1 cellular context compared by ENCODE assay signal in the genomic region with DNA sequence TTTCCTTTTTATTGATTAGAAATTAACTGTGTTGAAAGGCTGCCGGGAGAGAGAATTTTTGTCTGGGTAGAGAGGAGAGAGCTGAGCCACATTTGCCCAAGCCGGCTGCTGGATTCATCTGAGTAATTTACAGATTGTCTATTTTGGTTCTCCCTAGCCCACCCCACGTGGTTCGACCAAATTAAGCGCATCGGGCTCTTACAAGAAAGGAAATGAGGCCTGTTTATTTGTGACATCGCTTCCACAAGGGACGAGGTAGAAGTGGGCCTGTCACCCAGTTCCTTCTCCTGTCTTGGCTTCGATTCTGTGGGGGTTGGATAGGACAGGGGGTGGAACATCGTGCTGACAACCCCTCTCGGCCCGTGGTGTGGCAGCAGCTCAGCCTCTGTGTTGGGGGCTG.
TF ChIP-seq lines count a peak whose summit lies in the region.

No MANE protein-coding gene starts in this region.

TF ChIP-seq in GM12878, 131 proteins besides CTCF, POLR2A, EP300 and RAD21 (continued from another document and continues in another):
- TF ChIP-seq IRF5 (IDR thresholded peaks at IDR 0.05; ENCODE audit: borderline replicate concordance) (no peak), RUNX3 (IDR thresholded peaks at IDR 0.05; ENCODE audit: low read length) (no peak; the same call in 1 of the 2 replicates), SP1 (IDR thresholded peaks at IDR 0.05; ENCODE audit: low read depth, low read length) (peak; percentile 6), MYB (IDR thresholded peaks at IDR 0.05; ENCODE audit: borderline replicate concordance, low read depth, low read length) (no peak), SMARCA5 (IDR thresholded peaks at IDR 0.05) (0 out of 2 replicates have a peak, but pooled peaks have one; percentile 69), NKRF (conservative IDR thresholded peaks at IDR 0.05) (no peak), CEBPZ (IDR thresholded peaks at IDR 0.05; ENCODE audit: low read depth, low read length) (no peak), POLR2AphosphoS5 (IDR thresholded peaks at IDR 0.05; ENCODE audit: low read length) (peak; percentile 76; the same call in 1 of the 2 replicates), EGR1 (IDR thresholded peaks at IDR 0.05; ENCODE audit: borderline replicate concordance in 1 of 2, low read depth in 2 of 2, low read length in 2 of 2) (no peak), POU2F2 (IDR thresholded peaks at IDR 0.05; ENCODE audit: borderline replicate concordance, low read depth, low read length) (peak; percentile 45; the same call in 1 of the 3 replicates), IRF4 (IDR thresholded peaks at IDR 0.05; ENCODE audit: low read depth, low read length) (no peak), MEF2A (IDR thresholded peaks at IDR 0.05; ENCODE audit: insufficient read depth, low read depth, low read length) (peak; percentile 63; the same call in 1 of the 2 replicates), NRF1 (conservative IDR thresholded peaks at IDR 0.05; ENCODE audit: low read depth, low read length) (no peak), SMAD5 (IDR thresholded peaks at IDR 0.05; ENCODE audit: low read depth) (no peak; the same call in 1 of the 2 replicates), MTA3 (IDR thresholded peaks at IDR 0.05; ENCODE audit: borderline replicate concordance, low read length) (peak; percentile 21; the same call in 1 of the 2 replicates), HDGF (IDR thresholded peaks at IDR 0.05) (no peak), JUND (IDR thresholded peaks at IDR 0.05; ENCODE audit: low read depth, low read length) (no peak), TAF1 (IDR thresholded peaks at IDR 0.05; ENCODE audit: borderline replicate concordance, low read depth, low read length) (peak; percentile 50; the same call in 1 of the 2 replicates), EZH2 (IDR thresholded peaks at IDR 0.05; ENCODE audit: borderline replicate concordance, control insufficient read depth, low read depth, low read length) (no peak)
- TF ChIP-seq, protein P1, sequence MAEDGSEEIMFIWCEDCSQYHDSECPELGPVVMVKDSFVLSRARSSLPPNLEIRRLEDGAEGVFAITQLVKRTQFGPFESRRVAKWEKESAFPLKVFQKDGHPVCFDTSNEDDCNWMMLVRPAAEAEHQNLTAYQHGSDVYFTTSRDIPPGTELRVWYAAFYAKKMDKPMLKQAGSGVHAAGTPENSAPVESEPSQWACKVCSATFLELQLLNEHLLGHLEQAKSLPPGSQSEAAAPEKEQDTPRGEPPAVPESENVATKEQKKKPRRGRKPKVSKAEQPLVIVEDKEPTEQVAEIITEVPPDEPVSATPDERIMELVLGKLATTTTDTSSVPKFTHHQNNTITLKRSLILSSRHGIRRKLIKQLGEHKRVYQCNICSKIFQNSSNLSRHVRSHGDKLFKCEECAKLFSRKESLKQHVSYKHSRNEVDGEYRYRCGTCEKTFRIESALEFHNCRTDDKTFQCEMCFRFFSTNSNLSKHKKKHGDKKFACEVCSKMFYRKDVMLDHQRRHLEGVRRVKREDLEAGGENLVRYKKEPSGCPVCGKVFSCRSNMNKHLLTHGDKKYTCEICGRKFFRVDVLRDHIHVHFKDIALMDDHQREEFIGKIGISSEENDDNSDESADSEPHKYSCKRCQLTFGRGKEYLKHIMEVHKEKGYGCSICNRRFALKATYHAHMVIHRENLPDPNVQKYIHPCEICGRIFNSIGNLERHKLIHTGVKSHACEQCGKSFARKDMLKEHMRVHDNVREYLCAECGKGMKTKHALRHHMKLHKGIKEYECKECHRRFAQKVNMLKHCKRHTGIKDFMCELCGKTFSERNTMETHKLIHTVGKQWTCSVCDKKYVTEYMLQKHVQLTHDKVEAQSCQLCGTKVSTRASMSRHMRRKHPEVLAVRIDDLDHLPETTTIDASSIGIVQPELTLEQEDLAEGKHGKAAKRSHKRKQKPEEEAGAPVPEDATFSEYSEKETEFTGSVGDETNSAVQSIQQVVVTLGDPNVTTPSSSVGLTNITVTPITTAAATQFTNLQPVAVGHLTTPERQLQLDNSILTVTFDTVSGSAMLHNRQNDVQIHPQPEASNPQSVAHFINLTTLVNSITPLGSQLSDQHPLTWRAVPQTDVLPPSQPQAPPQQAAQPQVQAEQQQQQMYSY (CRISPR knock-in tag; IDR thresholded peaks at IDR 0.05) = no peak
- TF ChIP-seq, protein P2, sequence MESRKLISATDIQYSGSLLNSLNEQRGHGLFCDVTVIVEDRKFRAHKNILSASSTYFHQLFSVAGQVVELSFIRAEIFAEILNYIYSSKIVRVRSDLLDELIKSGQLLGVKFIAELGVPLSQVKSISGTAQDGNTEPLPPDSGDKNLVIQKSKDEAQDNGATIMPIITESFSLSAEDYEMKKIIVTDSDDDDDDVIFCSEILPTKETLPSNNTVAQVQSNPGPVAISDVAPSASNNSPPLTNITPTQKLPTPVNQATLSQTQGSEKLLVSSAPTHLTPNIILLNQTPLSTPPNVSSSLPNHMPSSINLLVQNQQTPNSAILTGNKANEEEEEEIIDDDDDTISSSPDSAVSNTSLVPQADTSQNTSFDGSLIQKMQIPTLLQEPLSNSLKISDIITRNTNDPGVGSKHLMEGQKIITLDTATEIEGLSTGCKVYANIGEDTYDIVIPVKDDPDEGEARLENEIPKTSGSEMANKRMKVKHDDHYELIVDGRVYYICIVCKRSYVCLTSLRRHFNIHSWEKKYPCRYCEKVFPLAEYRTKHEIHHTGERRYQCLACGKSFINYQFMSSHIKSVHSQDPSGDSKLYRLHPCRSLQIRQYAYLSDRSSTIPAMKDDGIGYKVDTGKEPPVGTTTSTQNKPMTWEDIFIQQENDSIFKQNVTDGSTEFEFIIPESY (IDR thresholded peaks at IDR 0.05) = no peak
- TF ChIP-seq, protein P3, sequence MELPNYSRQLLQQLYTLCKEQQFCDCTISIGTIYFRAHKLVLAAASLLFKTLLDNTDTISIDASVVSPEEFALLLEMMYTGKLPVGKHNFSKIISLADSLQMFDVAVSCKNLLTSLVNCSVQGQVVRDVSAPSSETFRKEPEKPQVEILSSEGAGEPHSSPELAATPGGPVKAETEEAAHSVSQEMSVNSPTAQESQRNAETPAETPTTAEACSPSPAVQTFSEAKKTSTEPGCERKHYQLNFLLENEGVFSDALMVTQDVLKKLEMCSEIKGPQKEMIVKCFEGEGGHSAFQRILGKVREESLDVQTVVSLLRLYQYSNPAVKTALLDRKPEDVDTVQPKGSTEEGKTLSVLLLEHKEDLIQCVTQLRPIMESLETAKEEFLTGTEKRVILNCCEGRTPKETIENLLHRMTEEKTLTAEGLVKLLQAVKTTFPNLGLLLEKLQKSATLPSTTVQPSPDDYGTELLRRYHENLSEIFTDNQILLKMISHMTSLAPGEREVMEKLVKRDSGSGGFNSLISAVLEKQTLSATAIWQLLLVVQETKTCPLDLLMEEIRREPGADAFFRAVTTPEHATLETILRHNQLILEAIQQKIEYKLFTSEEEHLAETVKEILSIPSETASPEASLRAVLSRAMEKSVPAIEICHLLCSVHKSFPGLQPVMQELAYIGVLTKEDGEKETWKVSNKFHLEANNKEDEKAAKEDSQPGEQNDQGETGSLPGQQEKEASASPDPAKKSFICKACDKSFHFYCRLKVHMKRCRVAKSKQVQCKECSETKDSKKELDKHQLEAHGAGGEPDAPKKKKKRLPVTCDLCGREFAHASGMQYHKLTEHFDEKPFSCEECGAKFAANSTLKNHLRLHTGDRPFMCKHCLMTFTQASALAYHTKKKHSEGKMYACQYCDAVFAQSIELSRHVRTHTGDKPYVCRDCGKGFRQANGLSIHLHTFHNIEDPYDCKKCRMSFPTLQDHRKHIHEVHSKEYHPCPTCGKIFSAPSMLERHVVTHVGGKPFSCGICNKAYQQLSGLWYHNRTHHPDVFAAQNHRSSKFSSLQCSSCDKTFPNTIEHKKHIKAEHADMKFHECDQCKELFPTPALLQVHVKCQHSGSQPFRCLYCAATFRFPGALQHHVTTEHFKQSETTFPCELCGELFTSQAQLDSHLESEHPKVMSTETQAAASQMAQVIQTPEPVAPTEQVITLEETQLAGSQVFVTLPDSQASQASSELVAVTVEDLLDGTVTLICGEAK (IDR thresholded peaks at IDR 0.05; ENCODE audit: borderline replicate concordance) = 0 out of 2 replicates have a peak, but pooled peaks have one; percentile 33
- TF ChIP-seq, protein P4, sequence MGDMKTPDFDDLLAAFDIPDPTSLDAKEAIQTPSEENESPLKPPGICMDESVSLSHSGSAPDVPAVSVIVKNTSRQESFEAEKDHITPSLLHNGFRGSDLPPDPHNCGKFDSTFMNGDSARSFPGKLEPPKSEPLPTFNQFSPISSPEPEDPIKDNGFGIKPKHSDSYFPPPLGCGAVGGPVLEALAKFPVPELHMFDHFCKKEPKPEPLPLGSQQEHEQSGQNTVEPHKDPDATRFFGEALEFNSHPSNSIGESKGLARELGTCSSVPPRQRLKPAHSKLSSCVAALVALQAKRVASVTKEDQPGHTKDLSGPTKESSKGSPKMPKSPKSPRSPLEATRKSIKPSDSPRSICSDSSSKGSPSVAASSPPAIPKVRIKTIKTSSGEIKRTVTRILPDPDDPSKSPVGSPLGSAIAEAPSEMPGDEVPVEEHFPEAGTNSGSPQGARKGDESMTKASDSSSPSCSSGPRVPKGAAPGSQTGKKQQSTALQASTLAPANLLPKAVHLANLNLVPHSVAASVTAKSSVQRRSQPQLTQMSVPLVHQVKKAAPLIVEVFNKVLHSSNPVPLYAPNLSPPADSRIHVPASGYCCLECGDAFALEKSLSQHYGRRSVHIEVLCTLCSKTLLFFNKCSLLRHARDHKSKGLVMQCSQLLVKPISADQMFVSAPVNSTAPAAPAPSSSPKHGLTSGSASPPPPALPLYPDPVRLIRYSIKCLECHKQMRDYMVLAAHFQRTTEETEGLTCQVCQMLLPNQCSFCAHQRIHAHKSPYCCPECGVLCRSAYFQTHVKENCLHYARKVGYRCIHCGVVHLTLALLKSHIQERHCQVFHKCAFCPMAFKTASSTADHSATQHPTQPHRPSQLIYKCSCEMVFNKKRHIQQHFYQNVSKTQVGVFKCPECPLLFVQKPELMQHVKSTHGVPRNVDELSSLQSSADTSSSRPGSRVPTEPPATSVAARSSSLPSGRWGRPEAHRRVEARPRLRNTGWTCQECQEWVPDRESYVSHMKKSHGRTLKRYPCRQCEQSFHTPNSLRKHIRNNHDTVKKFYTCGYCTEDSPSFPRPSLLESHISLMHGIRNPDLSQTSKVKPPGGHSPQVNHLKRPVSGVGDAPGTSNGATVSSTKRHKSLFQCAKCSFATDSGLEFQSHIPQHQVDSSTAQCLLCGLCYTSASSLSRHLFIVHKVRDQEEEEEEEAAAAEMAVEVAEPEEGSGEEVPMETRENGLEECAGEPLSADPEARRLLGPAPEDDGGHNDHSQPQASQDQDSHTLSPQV (IDR thresholded peaks at IDR 0.05) = peak; percentile 45; the same call in 1 of the 2 replicates
